In genomic region chr5:132540149-132540548, GRCh38 we compare ENCODE assay signal across 1 cellular context.
TF ChIP-seq lines count a peak whose summit lies in the region.

No MANE protein-coding gene starts in this region.

TF ChIP-seq in HepG2, 621 proteins besides CTCF, POLR2A, EP300 and RAD21:
- TF ChIP-seq NFKB2 (CRISPR knock-in tag; IDR thresholded peaks at IDR 0.05; ENCODE audit: borderline replicate concordance) (no peak), ZNF75D (CRISPR knock-in tag; IDR thresholded peaks at IDR 0.05; ENCODE audit: borderline replicate concordance) (no peak), KLF9 (CRISPR knock-in tag; IDR thresholded peaks at IDR 0.05; ENCODE audit: low read depth) (no peak), ATF3 (CRISPR knock-in tag; IDR thresholded peaks at IDR 0.05) (no peak), BRD4 (CRISPR knock-in tag; IDR thresholded peaks at IDR 0.05) (no peak), ZNF512 (CRISPR knock-in tag; IDR thresholded peaks at IDR 0.05) (no peak), ELF4 (CRISPR knock-in tag; IDR thresholded peaks at IDR 0.05; ENCODE audit: borderline replicate concordance) (no peak)
